Comparison of ENCODE assay signal across 8 cellular contexts in the genomic region with DNA sequence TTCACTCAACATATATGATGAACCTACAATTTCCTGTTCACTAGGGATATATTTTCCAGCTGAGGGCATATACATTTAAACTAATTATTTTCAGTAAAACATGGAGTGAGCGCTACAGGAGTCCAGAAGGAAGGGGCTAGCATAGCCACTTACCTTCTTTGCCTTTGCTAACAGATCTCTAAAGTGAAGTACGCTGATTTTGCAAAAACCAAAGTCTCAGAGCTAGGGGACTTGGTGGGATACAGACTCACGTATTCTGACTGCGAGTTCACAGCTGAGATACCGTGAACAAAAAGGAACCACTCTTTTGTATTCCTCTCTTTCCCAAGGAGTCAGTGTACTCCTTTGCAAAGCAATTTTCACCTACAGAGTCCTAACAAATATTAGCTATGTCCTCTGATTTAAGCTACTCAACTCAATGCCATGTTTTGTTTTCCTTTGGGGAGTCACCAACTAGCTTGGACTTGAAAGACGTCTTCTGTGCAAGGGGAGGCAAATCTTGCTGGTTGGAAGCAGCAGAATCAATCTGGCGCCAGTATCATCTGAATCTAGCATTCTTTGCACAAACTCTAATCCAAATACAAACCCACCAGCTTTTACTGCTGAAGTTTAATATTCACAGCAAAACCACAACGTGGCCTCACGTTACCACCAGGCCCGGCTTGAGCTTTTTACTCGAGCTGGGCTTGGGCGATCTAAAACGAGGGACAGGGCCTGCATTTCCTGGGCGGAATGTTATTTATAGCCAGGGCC. TPM values are rescaled to one million over a fixed set of nuclear protein-coding genes. Genes with fewer than 3 reads are reported as not detected.
DNase-seq lines count a peak whose midpoint lies in the region; ATAC-seq, FAIRE-seq and TF ChIP-seq lines count a peak whose summit lies in the region.

No MANE protein-coding gene starts in this region.

- peak in 1 of 3 donors; percentile 1 for DNase-seq in CD4-positive, CD25-positive, alpha-beta regulatory T cell
- DNase-seq in MG63 (no peak), colonic mucosa (no peak), naive B cell (no peak), NAMALWA (ENCODE audit: low spot score) (no peak), RCC 7860 (ENCODE audit: low spot score) (no peak), occipital lobe (lab: John Stamatoyannopoulos, UW) (no peak)
- no peak for DNase-seq in activated effector memory CD4-positive, alpha-beta T cell treated with anti-CD3 and anti-CD28 coated beads, Interleukin-2, amount 50 U/mL, for 16 hours

- peaks cover 15 to 37% (median 27%) of the 10 kb centered on the region in 4 donors for H3K4me1 Mint-ChIP-seq in CD4-positive, CD25-positive, alpha-beta regulatory T cell
- peaks cover 16 to 26% (median 19%) of the 10 kb centered on the region in 3 donors for H3K4me1 Mint-ChIP-seq in naive B cell

- intact Hi-C loops in colonic mucosa (cut with DNase I) = no loop called here

- no peak for FAIRE-seq in RCC 7860 (lab: Jason Lieb, UNC)

- H3K4me1 ChIP-seq in CD4-positive, CD25-positive, alpha-beta regulatory T cell (ENCODE audit: control insufficient read depth, insufficient read depth, low read length, poor library complexity, severe bottlenecking) = peaks cover 22% of the 10 kb centered on the region
- no peaks in the 10 kb centered on the region for H3K4me1 ChIP-seq in colonic mucosa

- H3K4me3 ChIP-seq in CD4-positive, CD25-positive, alpha-beta regulatory T cell (ENCODE audit: low read depth, low read length) = peak overlapping the region; percentile 81
- peak overlapping the region; percentile 80 for H3K4me3 ChIP-seq in MG63
- peak overlapping the region; percentile 91 for H3K4me3 ChIP-seq in colonic mucosa

- no peaks in the 10 kb centered on the region for H3K9me3 Mint-ChIP-seq in CD4-positive, CD25-positive, alpha-beta regulatory T cell
- no peaks in the 10 kb centered on the region for H3K9me3 Mint-ChIP-seq in naive B cell

- peaks cover 11% of the 10 kb centered on the region for H3K36me3 Mint-ChIP-seq in CD4-positive, CD25-positive, alpha-beta regulatory T cell
- no peaks in the 10 kb centered on the region for H3K36me3 Mint-ChIP-seq in naive B cell

- H3K27ac Mint-ChIP-seq in CD4-positive, CD25-positive, alpha-beta regulatory T cell = peak overlapping the region; percentile 95 to 99 (median 98)
- peak overlapping the region in 5 of 6 donors; percentile 92 to 98 (median 97) for H3K27ac Mint-ChIP-seq in naive B cell

- H3K4me3 Mint-ChIP-seq in CD4-positive, CD25-positive, alpha-beta regulatory T cell = peak overlapping the region; percentile 96 to 99 (median 97)
- peak overlapping the region; percentile 95 to 99 (median 98) for H3K4me3 Mint-ChIP-seq in naive B cell

- peak overlapping the region; percentile 90 for H3K27ac ChIP-seq in CD4-positive, CD25-positive, alpha-beta regulatory T cell (ENCODE audit: insufficient read depth, low read length, poor library complexity, severe bottlenecking)
- H3K27ac ChIP-seq in colonic mucosa = peak overlapping the region; percentile 87

- no peak for TF ChIP-seq CTCF in colonic mucosa (IDR thresholded peaks at IDR 0.05)

- no peaks in the 10 kb centered on the region for H3K27me3 Mint-ChIP-seq in CD4-positive, CD25-positive, alpha-beta regulatory T cell
- no peaks in the 10 kb centered on the region for H3K27me3 Mint-ChIP-seq in naive B cell

- peaks cover 16% of the 10 kb centered on the region for H3K36me3 ChIP-seq in CD4-positive, CD25-positive, alpha-beta regulatory T cell (ENCODE audit: control insufficient read depth, insufficient read depth, low read length)
- H3K36me3 ChIP-seq in MG63 (peaks cover 21% of the 10 kb centered on the region), colonic mucosa (peaks cover 5% of the 10 kb centered on the region)

- no peaks in the 10 kb centered on the region for H3K27me3 ChIP-seq in CD4-positive, CD25-positive, alpha-beta regulatory T cell (ENCODE audit: control insufficient read depth, insufficient read depth, low read length)
- no peaks in the 10 kb centered on the region for H3K27me3 ChIP-seq in MG63
- H3K27me3 ChIP-seq in colonic mucosa = no peaks in the 10 kb centered on the region

- ATAC-seq in CD4-positive, CD25-positive, alpha-beta regulatory T cell (ENCODE audit: low read depth in 2 of 2) = no peak
- ATAC-seq in naive B cell (ENCODE audit: low read depth in 2 of 2) = no peak

- no peaks in the 10 kb centered on the region for H3K9me3 ChIP-seq in CD4-positive, CD25-positive, alpha-beta regulatory T cell (ENCODE audit: control insufficient read depth in 2 of 2, low read length in 2 of 2)
- H3K9me3 ChIP-seq in MG63 (no peaks in the 10 kb centered on the region), colonic mucosa (no peaks in the 10 kb centered on the region)

- H3K9ac ChIP-seq in colonic mucosa (ENCODE audit: low read depth in 2 of 2, low read length in 2 of 2) = peak overlapping the region; percentile 74 to 85

RNA-seq across cellular contexts. Expression of gene CDNF, which starts 0.7 kb away (rescaled TPM):
- 1.7 TPM for total RNA-seq in CD4-positive, CD25-positive, alpha-beta regulatory T cell
- polyA plus RNA-seq in CD4-positive, CD25-positive, alpha-beta regulatory T cell = 1 to 10 TPM in 2 of 4 donors, under 1 TPM in 2; 0.32 to 2.1 (median 1.2) TPM
- total RNA-seq in MG63 (2014; rRNA removed; shearing (Covaris generic); ENCODE audit: low replicate concordance) = 0.92 TPM in 1 of 2 replicates, not detected in the other
- 1 to 10 TPM in 1 of 2 donors, under 1 TPM in 1; 0.82 to 1.4 TPM for total RNA-seq in colonic mucosa
- 1 to 10 TPM; 1.1 to 2.7 (median 1.9) TPM for polyA plus RNA-seq in naive B cell (ENCODE audit: low read depth in 6 of 6)
- total RNA-seq in occipital lobe = 1.4 TPM

RNA-seq across cellular contexts. Expression of gene HSPA14, which starts 0.9 kb away (rescaled TPM):
- 22.6 TPM for total RNA-seq in CD4-positive, CD25-positive, alpha-beta regulatory T cell
- polyA plus RNA-seq in CD4-positive, CD25-positive, alpha-beta regulatory T cell = 10 to 100 TPM; 16.0 to 26.7 (median 20.9) TPM
- total RNA-seq in MG63 (2014; rRNA removed; shearing (Covaris generic); ENCODE audit: low replicate concordance) = 30.5 and 54.1 TPM in 2 replicates
- total RNA-seq in colonic mucosa = 10 to 100 TPM; 18.1 to 20.2 TPM
- 10 to 100 TPM; 14.8 to 23.3 (median 19.8) TPM for polyA plus RNA-seq in naive B cell (ENCODE audit: low read depth in 6 of 6)
- total RNA-seq in occipital lobe = 14.8 TPM

RNA-seq across cellular contexts. Expression of gene MSANTD7, which starts 0.9 kb away (rescaled TPM):
- total RNA-seq in CD4-positive, CD25-positive, alpha-beta regulatory T cell = 28.9 TPM
- polyA plus RNA-seq in CD4-positive, CD25-positive, alpha-beta regulatory T cell = 10 to 100 TPM in 1 of 4 donors, 1 to 10 TPM in 3; 8.4 to 11.7 (median 9.8) TPM
- total RNA-seq in MG63 (2014; rRNA removed; shearing (Covaris generic); ENCODE audit: low replicate concordance) = 16.1 and 19.9 TPM in 2 replicates
- total RNA-seq in colonic mucosa = 10 to 100 TPM; 12.2 to 14.6 TPM
- 10 to 100 TPM in 2 of 6 donors, 1 to 10 TPM in 4; 6.4 to 19.6 (median 9.3) TPM for polyA plus RNA-seq in naive B cell (ENCODE audit: low read depth in 6 of 6)
- total RNA-seq in occipital lobe = 34.3 TPM

RNA-seq across cellular contexts. Expression of gene SUV39H2, which starts 41.5 kb away (rescaled TPM):
- 4.3 TPM for total RNA-seq in CD4-positive, CD25-positive, alpha-beta regulatory T cell
- polyA plus RNA-seq in CD4-positive, CD25-positive, alpha-beta regulatory T cell = 1 to 10 TPM; 2.1 to 5.2 (median 3.7) TPM
- total RNA-seq in MG63 (2014; rRNA removed; shearing (Covaris generic); ENCODE audit: low replicate concordance) = 20.6 and 29.4 TPM in 2 replicates
- 10 to 100 TPM in 1 of 2 donors, 1 to 10 TPM in 1; 6.1 to 20.2 TPM for total RNA-seq in colonic mucosa
- 1 to 10 TPM; 1.0 to 3.9 (median 1.7) TPM for polyA plus RNA-seq in naive B cell (ENCODE audit: low read depth in 6 of 6)
- 30.6 TPM for total RNA-seq in occipital lobe
